Comparison of ENCODE assay signal across 22 cellular contexts in the genomic region with DNA sequence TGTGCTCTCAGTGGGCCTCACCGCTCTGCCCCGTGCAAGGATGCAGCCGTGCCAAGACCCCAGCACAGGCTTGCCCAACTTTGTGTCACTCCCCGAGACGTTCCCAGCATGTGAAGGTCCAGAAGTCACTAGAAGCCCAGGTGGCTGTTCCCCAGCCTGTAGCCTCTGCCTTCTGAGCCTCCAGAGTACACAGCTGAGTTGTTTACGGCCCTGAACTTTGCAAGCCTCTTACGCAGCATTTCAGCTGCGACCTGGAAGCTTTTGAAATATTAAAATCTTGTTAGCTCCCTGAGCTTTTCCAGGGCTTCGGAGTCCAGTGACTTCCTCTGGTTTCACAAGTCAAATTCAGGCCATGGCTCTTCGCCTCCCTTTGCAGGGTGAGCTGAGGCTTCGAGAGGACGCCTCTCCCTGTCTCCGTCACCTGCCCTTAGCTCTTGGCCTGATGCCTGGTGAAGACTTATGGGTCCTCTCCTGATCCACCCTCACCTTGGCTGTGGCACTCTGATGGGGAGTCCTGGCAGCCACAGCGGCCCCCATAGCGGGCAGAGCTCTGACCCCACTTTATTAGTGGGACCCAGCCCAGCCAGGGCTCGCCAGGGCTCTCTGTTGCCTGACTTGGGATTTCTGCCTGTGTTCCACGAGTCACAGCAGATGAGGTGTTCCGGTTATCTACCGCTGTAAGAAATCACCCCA.
DNase-seq lines count a peak whose midpoint lies in the region; ATAC-seq and TF ChIP-seq lines count a peak whose summit lies in the region.
"Had no signal": no experiment of that assay in that cellular context is flagged by ENCODE, and none has a peak within 500 bp of the region (broad histone marks: within the 10 kb centered on the region; RNA-seq: fewer than 3 reads in every experiment).

No MANE protein-coding gene starts in this region.

- no peaks in the 10 kb centered on the region for H3K27me3 ChIP-seq in CD4-positive, CD25-positive, alpha-beta regulatory T cell (ENCODE audit: control insufficient read depth, insufficient read depth, low read length)
- no peaks in the 10 kb centered on the region for H3K27me3 ChIP-seq in endodermal cell (ENCODE audit: control insufficient read depth, insufficient read depth, low read length, poor library complexity, severe bottlenecking)
- H3K27me3 ChIP-seq in ovary, result no peaks in the 10 kb centered on the region
- H3K27me3 ChIP-seq: breast epithelium had no signal

- intact Hi-C loops in ovary (cut with DNase I), result no loop called here

- no peak for TF ChIP-seq EP300 in ovary (IDR thresholded peaks at IDR 0.05)

- H3K4me1 Mint-ChIP-seq in CD4-positive, CD25-positive, alpha-beta regulatory T cell, result no peaks in the 10 kb centered on the region
- H3K4me1 Mint-ChIP-seq in endodermal cell, result peaks cover 17% of the 10 kb centered on the region
- H3K4me1 Mint-ChIP-seq: activated T-helper 17 cell treated with anti-CD3 and anti-CD28 coated beads, Interleukin-2, amount 50 U/mL, for 72 hours had no signal

- TF ChIP-seq POLR2A in ovary (IDR thresholded peaks at IDR 0.05), result no peak

- no peaks in the 10 kb centered on the region for H3K9me3 ChIP-seq in CD4-positive, CD25-positive, alpha-beta regulatory T cell (ENCODE audit: control insufficient read depth in 2 of 2, low read length in 2 of 2)
- no peaks in the 10 kb centered on the region for H3K9me3 ChIP-seq in endodermal cell (ENCODE audit: control insufficient read depth, low read length)
- H3K9me3 ChIP-seq in ovary, result no peaks in the 10 kb centered on the region
- H3K9me3 ChIP-seq: breast epithelium had no signal

- H3K36me3 ChIP-seq in CD4-positive, CD25-positive, alpha-beta regulatory T cell (ENCODE audit: control insufficient read depth, insufficient read depth, low read length), result no peaks in the 10 kb centered on the region
- H3K36me3 ChIP-seq in endodermal cell (ENCODE audit: control insufficient read depth, insufficient read depth, low read length), result no peaks in the 10 kb centered on the region
- H3K36me3 ChIP-seq in ovary, result no peaks in the 10 kb centered on the region
- H3K36me3 ChIP-seq: breast epithelium had no signal

- no peak overlapping the region for H3K9ac ChIP-seq in endodermal cell (ENCODE audit: extremely low read depth, low read length, poor library complexity, severe bottlenecking)
- H3K9ac ChIP-seq: GM23248 had no signal

- DNase-seq in NCI-H82 (lab: John Stamatoyannopoulos, UW) (peak; percentile 46), NCI-H82 treated with DMSO at 0.1 percent for 48 hours (lab: John Stamatoyannopoulos, UW; ENCODE audit: unreplicated experiment) (no peak), endodermal cell (peak; percentile 28), ovary (peak in 3 of 5 donors; percentile 5 to 30 (median 6)), NCI-H446 treated with DMSO at 0.1 percent for 48 hours (lab: John Stamatoyannopoulos, UW) (no peak), putamen (ENCODE audit: low spot score) (no peak)
- DNase-seq in CD4-positive, CD25-positive, alpha-beta regulatory T cell, result no peak
- DNase-seq: 8988T; activated CD4-positive, alpha-beta T cell treated with anti-CD3 and anti-CD28 coated beads for 48 hours; GM23248; midbrain; NCI-H1048; NCI-H1930; NCI-H345; stimulated activated CD4-positive, alpha-beta T cell treated with anti-CD3 and anti-CD28 coated beads, Interleukin-4, amount 100 ng/mL, for 24 hours; stimulated activated naive CD8-positive, alpha-beta T cell treated with anti-CD3 and anti-CD28 coated beads, Interleukin-15, amount 100 ng/mL, for 72 hours had no signal

- ATAC-seq in CD4-positive, CD25-positive, alpha-beta regulatory T cell (ENCODE audit: low read depth in 2 of 2), result no peak
- no peak for ATAC-seq in GM18868 (IDR thresholded peaks at IDR 0.05; ENCODE audit: unreplicated experiment)
- ATAC-seq: activated T-helper 17 cell treated with anti-CD3 and anti-CD28 coated beads, Interleukin-2, amount 50 U/mL, for 72 hours; Panc1; stimulated activated naive CD8-positive, alpha-beta T cell treated with anti-CD3 and anti-CD28 coated beads, Interleukin-15, amount 100 ng/mL, for 72 hours had no signal

- H3K27me3 Mint-ChIP-seq in CD4-positive, CD25-positive, alpha-beta regulatory T cell, result peaks cover 4% of the 10 kb centered on the region
- H3K27me3 Mint-ChIP-seq in endodermal cell (ENCODE audit: insufficient read depth), result no peaks in the 10 kb centered on the region
- H3K27me3 Mint-ChIP-seq: stimulated activated naive CD8-positive, alpha-beta T cell treated with anti-CD3 and anti-CD28 coated beads, Interleukin-15, amount 100 ng/mL, for 72 hours had no signal

- no peaks in the 10 kb centered on the region for H3K4me1 ChIP-seq in CD4-positive, CD25-positive, alpha-beta regulatory T cell (ENCODE audit: control insufficient read depth, insufficient read depth, low read length, poor library complexity, severe bottlenecking)
- H3K4me1 ChIP-seq in endodermal cell (ENCODE audit: control insufficient read depth, insufficient read depth, low read length) (peaks cover 8% of the 10 kb centered on the region), ovary (ENCODE audit: insufficient read depth) (peaks cover 2% of the 10 kb centered on the region)
- H3K4me1 ChIP-seq: breast epithelium had no signal

- peak overlapping the region in 2 of 3 donors; percentile 32 to 46 for H3K27ac Mint-ChIP-seq in CD4-positive, CD25-positive, alpha-beta regulatory T cell
- H3K27ac Mint-ChIP-seq in endodermal cell, result no peak overlapping the region
- H3K27ac Mint-ChIP-seq: activated T-helper 17 cell treated with anti-CD3 and anti-CD28 coated beads, Interleukin-2, amount 50 U/mL, for 72 hours; T-helper 1 cell treated with Interleukin-12 subunit alpha and Interleukin-12 subunit beta and Interleukin-4 antibody, amounts not matched to agents 30 μg/mL and 1 μg/mL, for 36 hours had no signal

- no peak overlapping the region for H3K27ac ChIP-seq in CD4-positive, CD25-positive, alpha-beta regulatory T cell (ENCODE audit: insufficient read depth, low read length, poor library complexity, severe bottlenecking)
- no peak overlapping the region for H3K27ac ChIP-seq in endodermal cell (ENCODE audit: low read depth, low read length)
- H3K27ac ChIP-seq in ovary, result no peak overlapping the region
- H3K27ac ChIP-seq: breast epithelium, GM23248 had no signal

- no peak overlapping the region for H3K4me3 Mint-ChIP-seq in CD4-positive, CD25-positive, alpha-beta regulatory T cell
- H3K4me3 Mint-ChIP-seq in endodermal cell, result no peak overlapping the region
- H3K4me3 Mint-ChIP-seq: activated T-helper 17 cell treated with anti-CD3 and anti-CD28 coated beads, Interleukin-2, amount 50 U/mL, for 72 hours; stimulated activated naive CD8-positive, alpha-beta T cell treated with anti-CD3 and anti-CD28 coated beads, Interleukin-15, amount 100 ng/mL, for 72 hours; T-helper 1 cell treated with Interleukin-12 subunit alpha and Interleukin-12 subunit beta and Interleukin-4 antibody, amounts not matched to agents 30 μg/mL and 1 μg/mL, for 36 hours; type B pancreatic cell had no signal

- TF ChIP-seq CTCF in endodermal cell (conservative IDR thresholded peaks at IDR 0.05) (no peak), ovary (IDR thresholded peaks at IDR 0.05) (no peak)

- no peaks in the 10 kb centered on the region for H3K9me3 Mint-ChIP-seq in CD4-positive, CD25-positive, alpha-beta regulatory T cell
- no peaks in the 10 kb centered on the region for H3K9me3 Mint-ChIP-seq in endodermal cell
- H3K9me3 Mint-ChIP-seq: activated T-helper 17 cell treated with anti-CD3 and anti-CD28 coated beads, Interleukin-2, amount 50 U/mL, for 72 hours; stimulated activated naive CD8-positive, alpha-beta T cell treated with anti-CD3 and anti-CD28 coated beads, Interleukin-15, amount 100 ng/mL, for 72 hours; T-helper 1 cell treated with Interleukin-12 subunit alpha and Interleukin-12 subunit beta and Interleukin-4 antibody, amounts not matched to agents 30 μg/mL and 1 μg/mL, for 36 hours; type B pancreatic cell had no signal

- H3K4me3 ChIP-seq in CD4-positive, CD25-positive, alpha-beta regulatory T cell (ENCODE audit: low read depth, low read length), result no peak overlapping the region
- H3K4me3 ChIP-seq in endodermal cell (ENCODE audit: low read length) (no peak overlapping the region), ovary (no peak overlapping the region)
- H3K4me3 ChIP-seq: breast epithelium, GM23248 had no signal

- no peaks in the 10 kb centered on the region for H3K36me3 Mint-ChIP-seq in CD4-positive, CD25-positive, alpha-beta regulatory T cell
- H3K36me3 Mint-ChIP-seq in endodermal cell (ENCODE audit: low read depth), result no peaks in the 10 kb centered on the region
- H3K36me3 Mint-ChIP-seq: type B pancreatic cell had no signal

- WGBS in endodermal cell (ENCODE audit: insufficient coverage in 1 of 2, insufficient read length in 1 of 2), 2 experiments, result 95% methylated on average over 13 to 19 of the region's 19 CpGs
- 78 to 86% (median 82%) methylated on average over 19 of the region's 19 CpGs for WGBS in ovary, 3 donors

Comparison
In these comparisons a context has a peak if more than half of its experiments do, and no peak if none do; other contexts are left out.
1. DNase-seq: peak in NCI-H82 (single experiment), endodermal cell (single experiment) and ovary (3 of 5); none in NCI-H82 treated with DMSO at 0.1 percent for 48 hours (single experiment), CD4-positive, CD25-positive, alpha-beta regulatory T cell (0 of 3), NCI-H446 treated with DMSO at 0.1 percent for 48 hours (single experiment) and putamen (single experiment).